ENCODE assay signal across 17 cellular contexts in the genomic region with DNA sequence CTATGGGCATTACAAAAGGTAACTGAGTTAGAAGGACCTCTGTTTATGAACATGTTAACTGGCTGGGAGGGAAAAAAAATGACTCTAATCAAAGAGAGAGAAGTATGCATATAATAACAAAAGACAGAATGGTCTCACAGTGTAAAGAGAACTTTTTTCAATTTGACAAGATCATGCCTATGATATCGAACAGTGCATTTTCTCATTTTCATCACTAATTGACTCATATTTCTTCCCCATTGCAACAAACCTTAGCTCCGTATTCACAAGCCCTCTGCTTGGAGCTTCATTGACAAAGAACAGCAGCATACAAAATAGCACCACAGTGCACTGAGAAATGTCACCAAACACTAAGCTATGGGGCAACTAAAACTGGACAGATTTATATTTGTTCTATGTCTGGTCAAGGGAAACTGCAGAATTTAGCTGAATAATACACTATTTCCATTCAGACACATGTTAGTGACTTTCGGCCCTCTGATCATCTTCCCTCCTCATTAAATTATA. TPM values are rescaled to one million over a fixed set of nuclear protein-coding genes. Genes with fewer than 3 reads are reported as not detected.
A peak's percentile ranks its signal among the peaks of the same experiment; 100 is the strongest.
DNase-seq lines count a peak whose midpoint lies in the region; FAIRE-seq and TF ChIP-seq lines count a peak whose summit lies in the region.
"Had no signal": no experiment of that assay in that cellular context is flagged by ENCODE, and none has a peak within 500 bp of the region (broad histone marks: within the 10 kb centered on the region; RNA-seq: fewer than 3 reads in every experiment).

No MANE protein-coding gene starts in this region.

- H3K9me3 ChIP-seq in GM23248 (ENCODE audit: low read depth) (no peaks in the 10 kb centered on the region), keratinocyte (ENCODE audit: control insufficient read depth, low read depth, low read length) (no peaks in the 10 kb centered on the region), smooth muscle cell (replicated peaks; ENCODE audit: low read depth) (no peaks in the 10 kb centered on the region)
- H3K9me3 ChIP-seq: uterus had no signal

- H3K36me3 Mint-ChIP-seq in glutamatergic neuron (ENCODE audit: unreplicated experiment) = peaks cover 8% of the 10 kb centered on the region

- DNase-seq in GM23248 (peak; percentile 25), brain microvascular endothelial cell (no peak), keratinocyte (ENCODE audit: low read depth, low spot score) (no peak), smooth muscle cell (lab: John Stamatoyannopoulos, UW; ENCODE audit: unreplicated experiment) (no peak), DMS114 treated with DMSO at 0.1 percent for 48 hours (lab: John Stamatoyannopoulos, UW; ENCODE audit: unreplicated experiment) (no peak), glutamatergic neuron (no peak), NCI-H524 (lab: John Stamatoyannopoulos, UW) (no peak), HPDE6-E6E7 (ENCODE audit: extremely low spot score) (no peak)
- DNase-seq: activated CD4-positive, alpha-beta T cell treated with anti-CD3 and anti-CD28 coated beads for 4 hours; activated T-cell treated with anti-CD3 and anti-CD28 coated beads, Interleukin-2, amount 50 U/mL, for 4 hours; effector CD8-positive, alpha-beta T cell; NK-92 treated with Interleukin-12 subunit alpha and Interleukin-12 subunit beta, amount 100 ng/mL, for 24 hours; SHP77 treated with DMSO at 0.1 percent for 48 hours; uterus had no signal

- H3K27me3 ChIP-seq in GM23248 (replicated peaks; ENCODE audit: insufficient read depth) (no peaks in the 10 kb centered on the region), brain microvascular endothelial cell (replicated peaks) (no peaks in the 10 kb centered on the region), keratinocyte (ENCODE audit: control insufficient read depth, extremely low read depth, insufficient read depth, low read length) (no peaks in the 10 kb centered on the region), smooth muscle cell (ENCODE audit: low read depth) (no peaks in the 10 kb centered on the region)
- H3K27me3 ChIP-seq: uterus had no signal

- H3K9ac ChIP-seq in GM23248 (peak overlapping the region; percentile 32), keratinocyte (ENCODE audit: control insufficient read depth, extremely low read depth, insufficient read depth, low read length) (peak overlapping the region; percentile 26), smooth muscle cell (ENCODE audit: low read depth) (no peak overlapping the region)

- peaks cover 2% of the 10 kb centered on the region for H3K9me3 Mint-ChIP-seq in glutamatergic neuron (ENCODE audit: unreplicated experiment)

- H3K79me2 ChIP-seq in GM23248 (ENCODE audit: insufficient read depth) (peaks cover 98% of the 10 kb centered on the region), keratinocyte (ENCODE audit: control insufficient read depth, insufficient read depth, low read length) (peaks cover 89% of the 10 kb centered on the region), smooth muscle cell (ENCODE audit: low read depth) (peaks cover 100% of the 10 kb centered on the region)

- H3K4me3 ChIP-seq in GM23248 (peak overlapping the region; percentile 40), brain microvascular endothelial cell (ENCODE audit: low read depth, low read length) (no peak overlapping the region), keratinocyte (ENCODE audit: control insufficient read depth in 2 of 3, extremely low read depth in 1 of 3, insufficient read depth in 2 of 3, low read depth in 1 of 3, low read length in 3 of 3) (peak overlapping the region in 2 of 3 experiments; percentile 17 to 36), smooth muscle cell (peak overlapping the region; percentile 20)
- H3K4me3 ChIP-seq: uterus had no signal

- 45 to 46% methylated on average over 3 of the region's 3 CpGs for WGBS in GM23248 (ENCODE audit: low coverage in 1 of 2, low lambda C conversion rate in 2 of 2, missing lambda C conversion rate in 2 of 2), 2 experiments
- WGBS in smooth muscle cell (ENCODE audit: low lambda C conversion rate) = 80% methylated on average over 3 of the region's 3 CpGs

- H3K36me3 ChIP-seq in GM23248 (ENCODE audit: low read depth) (no peaks in the 10 kb centered on the region), brain microvascular endothelial cell (replicated peaks) (no peaks in the 10 kb centered on the region), keratinocyte (ENCODE audit: control insufficient read depth in 2 of 2, extremely low read depth in 1 of 2, insufficient read depth in 2 of 2, low read length in 2 of 2) (no peaks in the 10 kb centered on the region), smooth muscle cell (ENCODE audit: low read depth) (no peaks in the 10 kb centered on the region)
- H3K36me3 ChIP-seq: uterus had no signal

- in situ Hi-C loops in GM23248 (cut with MboI) (no loop called here), brain microvascular endothelial cell (cut with HindIII; ENCODE audit: low pct_ligation_motif_present, low sequenced_read_pairs) (no loop called here)

- H3K4me3 Mint-ChIP-seq in glutamatergic neuron (ENCODE audit: unreplicated experiment) = no peak overlapping the region
- H3K4me3 Mint-ChIP-seq: activated T-cell treated with anti-CD3 and anti-CD28 coated beads, Interleukin-2, amount 50 U/mL, for 4 hours; T-helper 2 cell treated with Interferon-gamma antibody and Interleukin-4, amounts not matched to agents 5 μg/mL and 100 μg/mL, for 36 hours had no signal

- H4K20me1 ChIP-seq in GM23248 (ENCODE audit: insufficient read depth) (no peaks in the 10 kb centered on the region; the same call in 1 of the 2 replicates), keratinocyte (ENCODE audit: control insufficient read depth, extremely low read depth, insufficient read depth, low read length) (no peaks in the 10 kb centered on the region), smooth muscle cell (ENCODE audit: low read depth) (peaks cover 75% of the 10 kb centered on the region)

- H2AFZ ChIP-seq in GM23248 (no peak overlapping the region), keratinocyte (ENCODE audit: control insufficient read depth, low read length) (no peak overlapping the region), smooth muscle cell (ENCODE audit: low read depth) (no peak overlapping the region)

- H3K9me1 ChIP-seq in keratinocyte (ENCODE audit: control insufficient read depth, extremely low read depth, insufficient read depth, low read length) = no peaks in the 10 kb centered on the region

- H3F3A ChIP-seq in GM23248 (ENCODE audit: insufficient read depth) = peaks cover 35% of the 10 kb centered on the region
- peaks cover 5% of the 10 kb centered on the region for H3F3A ChIP-seq in smooth muscle cell (ENCODE audit: low read depth)

- no peaks in the 10 kb centered on the region for H3K27me3 Mint-ChIP-seq in glutamatergic neuron (ENCODE audit: unreplicated experiment)

- H3K27ac Mint-ChIP-seq in glutamatergic neuron (ENCODE audit: unreplicated experiment) = no peak overlapping the region
- H3K27ac Mint-ChIP-seq: T-helper 2 cell treated with Interferon-gamma antibody and Interleukin-4, amounts not matched to agents 5 μg/mL and 100 μg/mL, for 36 hours had no signal

- H3K9me2 ChIP-seq in GM23248 (ENCODE audit: insufficient read depth) = no peaks in the 10 kb centered on the region

- no peak for TF ChIP-seq CTCF in brain microvascular endothelial cell (IDR thresholded peaks at IDR 0.05; ENCODE audit: low read depth, low read length, missing control alignments)
- TF ChIP-seq CTCF in keratinocyte (optimal IDR thresholded peaks at IDR 0.05 in 1 of 3, IDR thresholded peaks at IDR 0.05 in 1 of 3, conservative IDR thresholded peaks at IDR 0.05 in 1 of 3; ENCODE audit: extremely low read depth in 1 of 3, insufficient read depth in 2 of 3, low read length in 3 of 3) = no peak
- no peak for TF ChIP-seq CTCF in smooth muscle cell (IDR thresholded peaks at IDR 0.05; ENCODE audit: borderline replicate concordance, insufficient read depth, poor library complexity, severe bottlenecking)
- no peak for TF ChIP-seq CTCF in glutamatergic neuron (IDR thresholded peaks at IDR 0.05; ENCODE audit: partially characterized antibody, unreplicated experiment)

- H3K4me2 ChIP-seq in GM23248 (ENCODE audit: unreplicated experiment) = peak overlapping the region; percentile 71
- H3K4me2 ChIP-seq in keratinocyte (ENCODE audit: control insufficient read depth, extremely low read depth, insufficient read depth, low read depth, low read length) = peak overlapping the region; percentile 79
- no peak overlapping the region for H3K4me2 ChIP-seq in smooth muscle cell

- dilution Hi-C loops in keratinocyte (cut with MboI; ENCODE audit: extremely low pct_ligation_motif_present, low sequenced_read_pairs) = no loop called here

- peak overlapping the region; percentile 63 for H3K27ac ChIP-seq in GM23248
- peak overlapping the region; percentile 96 for H3K27ac ChIP-seq in brain microvascular endothelial cell
- peak overlapping the region; percentile 67 for H3K27ac ChIP-seq in keratinocyte (ENCODE audit: control insufficient read depth, insufficient read depth, low read length)
- H3K27ac ChIP-seq in smooth muscle cell (ENCODE audit: low read depth) = peak overlapping the region; percentile 44

- peaks cover 27% of the 10 kb centered on the region for H3K4me1 Mint-ChIP-seq in glutamatergic neuron (ENCODE audit: low read depth, unreplicated experiment)

- FAIRE-seq in keratinocyte (lab: Jason Lieb, UNC) = no peak
- FAIRE-seq: frontal cortex, islet of Langerhans had no signal

- H3K4me1 ChIP-seq in GM23248 (ENCODE audit: insufficient read depth) = peaks cover 38% of the 10 kb centered on the region
- peaks cover 52% of the 10 kb centered on the region for H3K4me1 ChIP-seq in keratinocyte (ENCODE audit: control insufficient read depth, extremely low read depth, insufficient read depth, low read length)
- H3K4me1 ChIP-seq in smooth muscle cell (ENCODE audit: low read depth) = peaks cover 4% of the 10 kb centered on the region
- H3K4me1 ChIP-seq: uterus had no signal

RNA-seq across cellular contexts. Expression of gene SMURF1, which starts 45.5 kb away (rescaled TPM):
- 19.1 and 21.1 TPM in 2 replicates for total RNA-seq in GM23248 (2014; rRNA removed; shearing (Covaris generic))
- polyA plus RNA-seq in GM23248 (2016; fragmentation: Nextera tagmentation; extraction: Ambion mirVana) (6.6 and 6.8 TPM in 2 replicates), keratinocyte (20.7 to 32.3 TPM (median 22.2 TPM) in 3 replicates), smooth muscle cell (16.2 and 17.5 TPM in 2 replicates)
- polyA plus RNA-seq in keratinocyte (2011; ENCODE audit: low read depth) = 47.9 TPM
- 20.3 and 25.4 TPM in 2 replicates for polyA plus RNA-seq in keratinocyte (2011; cell fraction: cytosol; rRNA removed)
- polyA plus RNA-seq in keratinocyte (2011; cell fraction: nucleus; rRNA removed) = 50.8 and 56.0 TPM in 2 replicates
- polyA plus RNA-seq in keratinocyte (2012; ENCODE audit: low replicate concordance) = 26.2 and 27.9 TPM in 2 replicates
- 20.0 to 37.9 TPM (median 28.4 TPM) in 3 replicates for polyA minus RNA-seq in keratinocyte
- 15.5 TPM for polyA minus RNA-seq in keratinocyte (2011; cell fraction: cytosol; rRNA and poly(A)+ RNA removed)
- polyA minus RNA-seq in keratinocyte (2011; cell fraction: nucleus; rRNA and poly(A)+ RNA removed) = 26.2 and 54.6 TPM in 2 replicates
- total RNA-seq in smooth muscle cell (15.5 and 28.5 TPM in 2 replicates), glutamatergic neuron (ENCODE audit: unreplicated experiment) (23.1 TPM)

Comparison
In these comparisons a context has a peak if more than half of its experiments do, and no peak if none do; other contexts are left out.
1. H3K27ac ChIP-seq: peak in every context shown above with its lines; median percentile 96 in brain microvascular endothelial cell; 67 in keratinocyte; 63 in GM23248; 44 in smooth muscle cell.